In genomic region chr11:49174691-49175366, GRCh38 we compare ENCODE assay signal across 6 cellular contexts. TPM values are rescaled to one million over a fixed set of nuclear protein-coding genes. Genes with fewer than 3 reads are reported as not detected.
"Had no signal": no experiment of that assay in that cellular context is flagged by ENCODE, and none has a peak within 500 bp of the region (broad histone marks: within the 10 kb centered on the region; RNA-seq: fewer than 3 reads in every experiment).

No MANE protein-coding gene starts in this region.

RNA-seq across cellular contexts. Expression of gene FOLH1, which starts 33.6 kb away (rescaled TPM):
- total RNA-seq: LHCN-M2, MCF 10A, NCI-H460, OCI-LY7, PC-9, SJCRH30 had no signal
